In genomic region chr3:44070841-44071240, GRCh38 we compare ENCODE assay signal across 25 cellular contexts.
"Had no signal": no experiment of that assay in that cellular context is flagged by ENCODE, and none has a peak within 500 bp of the region (broad histone marks: within the 10 kb centered on the region; RNA-seq: fewer than 3 reads in every experiment).

No MANE protein-coding gene starts in this region.

- H3K9me3 Mint-ChIP-seq: naive thymus-derived CD4-positive, alpha-beta T cell; natural killer cell; nephron; neural progenitor cell; stimulated activated effector memory CD8-positive, alpha-beta T cell treated with anti-CD3 and anti-CD28 coated beads, Interleukin-12 subunit alpha, Interleukin-12 subunit beta, amount 100 ng/mL, for 72 hours; stimulated activated naive CD8-positive, alpha-beta T cell treated with anti-CD3 and anti-CD28 coated beads, Interleukin-15, amount 100 ng/mL, for 72 hours had no signal

- H3K4me1 Mint-ChIP-seq: naive thymus-derived CD4-positive, alpha-beta T cell; natural killer cell; stimulated activated effector memory CD8-positive, alpha-beta T cell treated with anti-CD3 and anti-CD28 coated beads, Interleukin-12 subunit alpha, Interleukin-12 subunit beta, amount 100 ng/mL, for 72 hours; stimulated activated naive CD8-positive, alpha-beta T cell treated with anti-CD3 and anti-CD28 coated beads, Interleukin-15, amount 100 ng/mL, for 72 hours had no signal

- H3K27ac Mint-ChIP-seq: naive thymus-derived CD4-positive, alpha-beta T cell; natural killer cell; nephron; neural progenitor cell; progenitor cell of endocrine pancreas; stimulated activated effector memory CD8-positive, alpha-beta T cell treated with anti-CD3 and anti-CD28 coated beads, Interleukin-12 subunit alpha, Interleukin-12 subunit beta, amount 100 ng/mL, for 72 hours; stimulated activated naive CD8-positive, alpha-beta T cell treated with anti-CD3 and anti-CD28 coated beads, Interleukin-15, amount 100 ng/mL, for 72 hours had no signal

- H3K36me3 Mint-ChIP-seq: naive thymus-derived CD4-positive, alpha-beta T cell; natural killer cell; neural progenitor cell; stimulated activated effector memory CD8-positive, alpha-beta T cell treated with anti-CD3 and anti-CD28 coated beads, Interleukin-12 subunit alpha, Interleukin-12 subunit beta, amount 100 ng/mL, for 72 hours had no signal

- DNase-seq: naive thymus-derived CD4-positive, alpha-beta T cell; natural killer cell; occipital lobe; ovary; posterior cingulate gyrus; psoas muscle; right cardiac atrium; right lobe of liver; sigmoid colon; small intestine; stimulated activated CD4-positive, alpha-beta T cell treated with anti-CD3 and anti-CD28 coated beads, Interleukin-15, amount 100 ng/mL, for 24 hours; stimulated activated CD4-positive, alpha-beta T cell treated with anti-CD3 and anti-CD28 coated beads, Interleukin-2, amount 100 ng/mL, for 24 hours; stimulated activated CD4-positive, alpha-beta T cell treated with anti-CD3 and anti-CD28 coated beads, Interleukin-2, amount 100 ng/mL, for 48 hours; stimulated activated CD4-positive, alpha-beta T cell treated with anti-CD3 and anti-CD28 coated beads, Interleukin-4, amount 100 ng/mL, for 24 hours; stimulated activated naive CD4-positive, alpha-beta T cell; stimulated activated naive CD8-positive, alpha-beta T cell treated with anti-CD3 and anti-CD28 coated beads, Interleukin-15, amount 100 ng/mL, for 72 hours; stimulated activated naive CD8-positive, alpha-beta T cell treated with anti-CD3 and anti-CD28 coated beads, Interleukin-15, Interleukin-2, amounts not matched to agents 100 U/mL and 50 U/mL, for 24 hours; substantia nigra; testis; trophoblast cell; upper lobe of left lung had no signal

- H3K4me3 Mint-ChIP-seq: naive thymus-derived CD4-positive, alpha-beta T cell; natural killer cell; nephron; neural progenitor cell; stimulated activated effector memory CD8-positive, alpha-beta T cell treated with anti-CD3 and anti-CD28 coated beads, Interleukin-12 subunit alpha, Interleukin-12 subunit beta, amount 100 ng/mL, for 72 hours; stimulated activated naive CD8-positive, alpha-beta T cell treated with anti-CD3 and anti-CD28 coated beads, Interleukin-15, amount 100 ng/mL, for 72 hours had no signal

- ATAC-seq: naive thymus-derived CD4-positive, alpha-beta T cell; natural killer cell; psoas muscle; right cardiac atrium; right lobe of liver; stimulated activated effector memory CD8-positive, alpha-beta T cell treated with anti-CD3 and anti-CD28 coated beads, Interleukin-12 subunit alpha, Interleukin-12 subunit beta, amount 100 ng/mL, for 72 hours; stimulated activated naive CD8-positive, alpha-beta T cell treated with anti-CD3 and anti-CD28 coated beads, Interleukin-15, amount 100 ng/mL, for 72 hours; stimulated activated naive CD8-positive, alpha-beta T cell treated with anti-CD3 and anti-CD28 coated beads, Interleukin-15, Interleukin-2, amounts not matched to agents 100 U/mL and 50 U/mL, for 24 hours had no signal
